In the genomic region with DNA sequence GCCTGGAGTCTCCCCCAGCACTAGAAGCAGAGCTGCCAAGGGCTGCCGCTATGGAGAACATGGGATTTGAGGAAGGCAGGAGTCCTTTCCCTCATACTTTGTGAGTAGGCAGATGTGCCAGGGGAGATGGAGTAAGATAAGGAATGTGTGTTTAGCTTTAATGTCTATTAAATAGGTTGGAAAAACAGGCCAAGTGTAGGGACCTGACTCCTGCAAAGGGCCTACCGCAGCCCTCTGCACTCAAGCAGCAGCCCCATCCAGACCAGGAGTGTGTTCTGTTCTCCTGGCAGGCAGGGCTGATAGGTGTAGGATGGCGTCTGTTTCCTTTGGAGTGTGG, we compare ENCODE assay signal across 1 cellular context.
TF ChIP-seq lines count a peak whose summit lies in the region.

No MANE protein-coding gene starts in this region.

TF ChIP-seq in HCT116, 20 proteins besides CTCF, POLR2A, EP300 and RAD21:
- TF ChIP-seq FOSL1 (IDR thresholded peaks at IDR 0.05; ENCODE audit: low read depth), result no peak
- TF ChIP-seq EZH2 (IDR thresholded peaks at IDR 0.05), result no peak
- TF ChIP-seq, protein P1, sequence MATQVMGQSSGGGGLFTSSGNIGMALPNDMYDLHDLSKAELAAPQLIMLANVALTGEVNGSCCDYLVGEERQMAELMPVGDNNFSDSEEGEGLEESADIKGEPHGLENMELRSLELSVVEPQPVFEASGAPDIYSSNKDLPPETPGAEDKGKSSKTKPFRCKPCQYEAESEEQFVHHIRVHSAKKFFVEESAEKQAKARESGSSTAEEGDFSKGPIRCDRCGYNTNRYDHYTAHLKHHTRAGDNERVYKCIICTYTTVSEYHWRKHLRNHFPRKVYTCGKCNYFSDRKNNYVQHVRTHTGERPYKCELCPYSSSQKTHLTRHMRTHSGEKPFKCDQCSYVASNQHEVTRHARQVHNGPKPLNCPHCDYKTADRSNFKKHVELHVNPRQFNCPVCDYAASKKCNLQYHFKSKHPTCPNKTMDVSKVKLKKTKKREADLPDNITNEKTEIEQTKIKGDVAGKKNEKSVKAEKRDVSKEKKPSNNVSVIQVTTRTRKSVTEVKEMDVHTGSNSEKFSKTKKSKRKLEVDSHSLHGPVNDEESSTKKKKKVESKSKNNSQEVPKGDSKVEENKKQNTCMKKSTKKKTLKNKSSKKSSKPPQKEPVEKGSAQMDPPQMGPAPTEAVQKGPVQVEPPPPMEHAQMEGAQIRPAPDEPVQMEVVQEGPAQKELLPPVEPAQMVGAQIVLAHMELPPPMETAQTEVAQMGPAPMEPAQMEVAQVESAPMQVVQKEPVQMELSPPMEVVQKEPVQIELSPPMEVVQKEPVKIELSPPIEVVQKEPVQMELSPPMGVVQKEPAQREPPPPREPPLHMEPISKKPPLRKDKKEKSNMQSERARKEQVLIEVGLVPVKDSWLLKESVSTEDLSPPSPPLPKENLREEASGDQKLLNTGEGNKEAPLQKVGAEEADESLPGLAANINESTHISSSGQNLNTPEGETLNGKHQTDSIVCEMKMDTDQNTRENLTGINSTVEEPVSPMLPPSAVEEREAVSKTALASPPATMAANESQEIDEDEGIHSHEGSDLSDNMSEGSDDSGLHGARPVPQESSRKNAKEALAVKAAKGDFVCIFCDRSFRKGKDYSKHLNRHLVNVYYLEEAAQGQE (IDR thresholded peaks at IDR 0.05; ENCODE audit: low read depth), result no peak
- TF ChIP-seq JUND (IDR thresholded peaks at IDR 0.05), result no peak
- no peak for TF ChIP-seq POLR2AphosphoS5 (IDR thresholded peaks at IDR 0.05; ENCODE audit: low read depth, low read length)
- no peak for TF ChIP-seq SIN3A (IDR thresholded peaks at IDR 0.05; ENCODE audit: low read depth)
- no peak for TF ChIP-seq ZBTB33 (IDR thresholded peaks at IDR 0.05; ENCODE audit: extremely low read depth, insufficient replicate concordance, low read length)
- TF ChIP-seq CBX3 (IDR thresholded peaks at IDR 0.05; ENCODE audit: low read depth), result no peak
- no peak for TF ChIP-seq SRF (IDR thresholded peaks at IDR 0.05; ENCODE audit: low read depth)
- no peak for TF ChIP-seq EZH2phosphoT487 (IDR thresholded peaks at IDR 0.05; ENCODE audit: borderline replicate concordance)
- TF ChIP-seq TCF7L2 (IDR thresholded peaks at IDR 0.05; ENCODE audit: borderline replicate concordance, extremely low read depth, insufficient read depth, insufficient read length), result no peak
- no peak for TF ChIP-seq SP1 (IDR thresholded peaks at IDR 0.05; ENCODE audit: low read depth)
